In genomic region chr9:98360176-98360708, GRCh38 we compare ENCODE assay signal across 2 cellular contexts.
TF ChIP-seq lines count a peak whose summit lies in the region.

No MANE protein-coding gene starts in this region.

TF ChIP-seq in GM23338, 12 proteins besides CTCF, POLR2A, EP300 and RAD21:
- no peak for TF ChIP-seq JUNB (IDR thresholded peaks at IDR 0.05; ENCODE audit: unreplicated experiment)
- TF ChIP-seq EZH2 (IDR thresholded peaks at IDR 0.05; ENCODE audit: low read depth, unreplicated experiment), result no peak
- TF ChIP-seq NANOG (IDR thresholded peaks at IDR 0.05; ENCODE audit: borderline replicate concordance), result no peak
- TF ChIP-seq, protein P1, sequence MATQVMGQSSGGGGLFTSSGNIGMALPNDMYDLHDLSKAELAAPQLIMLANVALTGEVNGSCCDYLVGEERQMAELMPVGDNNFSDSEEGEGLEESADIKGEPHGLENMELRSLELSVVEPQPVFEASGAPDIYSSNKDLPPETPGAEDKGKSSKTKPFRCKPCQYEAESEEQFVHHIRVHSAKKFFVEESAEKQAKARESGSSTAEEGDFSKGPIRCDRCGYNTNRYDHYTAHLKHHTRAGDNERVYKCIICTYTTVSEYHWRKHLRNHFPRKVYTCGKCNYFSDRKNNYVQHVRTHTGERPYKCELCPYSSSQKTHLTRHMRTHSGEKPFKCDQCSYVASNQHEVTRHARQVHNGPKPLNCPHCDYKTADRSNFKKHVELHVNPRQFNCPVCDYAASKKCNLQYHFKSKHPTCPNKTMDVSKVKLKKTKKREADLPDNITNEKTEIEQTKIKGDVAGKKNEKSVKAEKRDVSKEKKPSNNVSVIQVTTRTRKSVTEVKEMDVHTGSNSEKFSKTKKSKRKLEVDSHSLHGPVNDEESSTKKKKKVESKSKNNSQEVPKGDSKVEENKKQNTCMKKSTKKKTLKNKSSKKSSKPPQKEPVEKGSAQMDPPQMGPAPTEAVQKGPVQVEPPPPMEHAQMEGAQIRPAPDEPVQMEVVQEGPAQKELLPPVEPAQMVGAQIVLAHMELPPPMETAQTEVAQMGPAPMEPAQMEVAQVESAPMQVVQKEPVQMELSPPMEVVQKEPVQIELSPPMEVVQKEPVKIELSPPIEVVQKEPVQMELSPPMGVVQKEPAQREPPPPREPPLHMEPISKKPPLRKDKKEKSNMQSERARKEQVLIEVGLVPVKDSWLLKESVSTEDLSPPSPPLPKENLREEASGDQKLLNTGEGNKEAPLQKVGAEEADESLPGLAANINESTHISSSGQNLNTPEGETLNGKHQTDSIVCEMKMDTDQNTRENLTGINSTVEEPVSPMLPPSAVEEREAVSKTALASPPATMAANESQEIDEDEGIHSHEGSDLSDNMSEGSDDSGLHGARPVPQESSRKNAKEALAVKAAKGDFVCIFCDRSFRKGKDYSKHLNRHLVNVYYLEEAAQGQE (IDR thresholded peaks at IDR 0.05; ENCODE audit: unreplicated experiment), result no peak
- TF ChIP-seq ZNF114 (CRISPR knock-in tag; IDR thresholded peaks at IDR 0.05), result no peak
- TF ChIP-seq, protein P2, sequence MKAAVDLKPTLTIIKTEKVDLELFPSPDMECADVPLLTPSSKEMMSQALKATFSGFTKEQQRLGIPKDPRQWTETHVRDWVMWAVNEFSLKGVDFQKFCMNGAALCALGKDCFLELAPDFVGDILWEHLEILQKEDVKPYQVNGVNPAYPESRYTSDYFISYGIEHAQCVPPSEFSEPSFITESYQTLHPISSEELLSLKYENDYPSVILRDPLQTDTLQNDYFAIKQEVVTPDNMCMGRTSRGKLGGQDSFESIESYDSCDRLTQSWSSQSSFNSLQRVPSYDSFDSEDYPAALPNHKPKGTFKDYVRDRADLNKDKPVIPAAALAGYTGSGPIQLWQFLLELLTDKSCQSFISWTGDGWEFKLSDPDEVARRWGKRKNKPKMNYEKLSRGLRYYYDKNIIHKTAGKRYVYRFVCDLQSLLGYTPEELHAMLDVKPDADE (IDR thresholded peaks at IDR 0.05), result no peak

TF ChIP-seq in K562, 482 proteins besides CTCF, POLR2A, EP300 and RAD21:
- TF ChIP-seq CBFA2T3 (IDR thresholded peaks at IDR 0.05) (peak; percentile 70), KDM1A (IDR thresholded peaks at IDR 0.05) (peak; percentile 58 to 65; a peak in 2 of 4 replicates), GATAD2A (IDR thresholded peaks at IDR 0.05) (no peak), KLF16 (IDR thresholded peaks at IDR 0.05) (no peak), CBFA2T2 (conservative IDR thresholded peaks at IDR 0.05) (0 out of 2 replicates have a peak, but pooled peaks have one; percentile 21), RCOR1 (IDR thresholded peaks at IDR 0.05; ENCODE audit: borderline replicate concordance in 1 of 2, low read depth in 2 of 2, low read length in 2 of 2) (peak in 1 of 2 experiments; percentile 66; a peak in 2 of 4 replicates), SPI1 (IDR thresholded peaks at IDR 0.05; ENCODE audit: borderline replicate concordance, low read depth, low read length) (no peak), CTBP1 (IDR thresholded peaks at IDR 0.05; ENCODE audit: borderline replicate concordance) (no peak), NR2C1 (IDR thresholded peaks at IDR 0.05) (no peak), NR2C1 (tag; IDR thresholded peaks at IDR 0.05) (no peak), TCF7L2 (IDR thresholded peaks at IDR 0.05; ENCODE audit: low read depth, low read length) (no peak), RFX1 (IDR thresholded peaks at IDR 0.05) (peak; percentile 93)
